Comparison of ENCODE assay signal across 8 cellular contexts in genomic region chr7:100852048-100852872, GRCh38. TPM values are rescaled to one million over a fixed set of nuclear protein-coding genes. Genes with fewer than 3 reads are reported as not detected.
DNase-seq lines count a peak whose midpoint lies in the region; ATAC-seq and TF ChIP-seq lines count a peak whose summit lies in the region.

TSS of gene SLC12A9 (plus strand) at chr7:100852713. CDS start at chr7:100854198, 1,485 bp downstream.

- DNase-seq in Caco-2 (peak; percentile 93 to 95), HuH-7.5 (ENCODE audit: low spot score) (peak; percentile 97), OCI-LY7 (ENCODE audit: low spot score) (peak; percentile 90), activated T-cell treated with anti-CD3 and anti-CD28 coated beads for 1 hour (ENCODE audit: low read depth) (peak; percentile 77), epithelial cell of esophagus (ENCODE audit: low read depth) (peak; percentile 93)
- DNase-seq in stimulated activated CD8-positive, alpha-beta memory T cell treated with anti-CD3 and anti-CD28 coated beads, Interleukin-2, amount 100 ng/mL, for 48 hours (ENCODE audit: low read depth in 2 of 2) = peak; percentile 85 to 88

- H3K27me3 ChIP-seq in Caco-2 (replicated peaks; ENCODE audit: control insufficient read depth, insufficient read depth, low read length) = no peaks in the 10 kb centered on the region
- H3K27me3 ChIP-seq in mononuclear cell (ENCODE audit: insufficient read depth, low read length) = no peaks in the 10 kb centered on the region

- H3K4me3 ChIP-seq in Caco-2 (ENCODE audit: low read depth, low read length) (peak within 1 kb of the TSS; percentile 74), OCI-LY7 (ENCODE audit: low read depth, low read length, poor library complexity, severe bottlenecking) (peak within 1 kb of the TSS; percentile 85), epithelial cell of esophagus (ENCODE audit: low read length) (peak within 1 kb of the TSS; percentile 78), mononuclear cell (ENCODE audit: low read length) (peak within 1 kb of the TSS; percentile 67)

- peaks cover 4% of the 10 kb centered on the region for H3K9me3 Mint-ChIP-seq in Caco-2 (ENCODE audit: unreplicated experiment)

- H3K27me3 Mint-ChIP-seq in Caco-2 (ENCODE audit: insufficient read depth, unreplicated experiment) = no peaks in the 10 kb centered on the region

- peaks cover 7% of the 10 kb centered on the region; the same call in 1 of the 2 replicates for H3K79me2 ChIP-seq in OCI-LY7 (ENCODE audit: insufficient read depth, low read depth, low read length)

- peak within 1 kb of the TSS; percentile 79 for H3K4me3 Mint-ChIP-seq in Caco-2 (ENCODE audit: unreplicated experiment)

- peak within 1 kb of the TSS; percentile 100 for H3K4me2 ChIP-seq in OCI-LY7 (ENCODE audit: low read length)

- peaks cover 15% of the 10 kb centered on the region for H3K4me1 Mint-ChIP-seq in Caco-2 (ENCODE audit: low read depth, unreplicated experiment)

- ATAC-seq in GM21390 (IDR thresholded peaks at IDR 0.05; ENCODE audit: unreplicated experiment) = peak; percentile 92

- no peaks in the 10 kb centered on the region for H3K9me2 ChIP-seq in OCI-LY7 (ENCODE audit: insufficient read depth, low read length)

- H3K36me3 Mint-ChIP-seq in Caco-2 (ENCODE audit: insufficient read depth, unreplicated experiment) = peaks cover 40% of the 10 kb centered on the region

- peak; percentile 89 to 97 for TF ChIP-seq CTCF in Caco-2 (IDR thresholded peaks at IDR 0.05; ENCODE audit: insufficient read depth in 1 of 2, low read depth in 1 of 2, low read length in 1 of 2, severe bottlenecking in 1 of 2, unreplicated experiment in 1 of 2)
- peak; percentile 95 for TF ChIP-seq CTCF in OCI-LY7 (conservative IDR thresholded peaks at IDR 0.05; ENCODE audit: low read length)
- TF ChIP-seq CTCF in epithelial cell of esophagus (IDR thresholded peaks at IDR 0.05; ENCODE audit: insufficient read depth, low read depth, low read length, missing control alignments) = peak; percentile 87

- H3K27ac ChIP-seq in OCI-LY7 (ENCODE audit: low read depth, low read length, poor library complexity, severe bottlenecking) = peak within 1 kb of the TSS; percentile 45

- H3K9me3 ChIP-seq in Caco-2 (no peaks in the 10 kb centered on the region), OCI-LY7 (ENCODE audit: low read length) (no peaks in the 10 kb centered on the region), mononuclear cell (ENCODE audit: low read depth, low read length) (no peaks in the 10 kb centered on the region)

- H4K20me1 ChIP-seq in OCI-LY7 (ENCODE audit: insufficient read depth, low read length) = no peaks in the 10 kb centered on the region

- CTCF ChIA-PET in Caco-2 (lab: Charles Lee) = interaction anchor here (0.5 to 3.0 kb wide), 27 partner anchors 9 to 884 kb away, joined by 3 to 66 read pairs (median 4); partner anchors contain the start of genes EPHB4, MOSPD3, POP7 and SRRT
- CTCF ChIA-PET in OCI-LY7 (lab: Charles Lee; ENCODE audit: unreplicated experiment) = interaction anchor here (0.8 to 1.9 kb wide), 4 partner anchors 37 to 146 kb away, joined by 3 to 5 read pairs (median 5); partner anchors contain the start of genes POP7 and UFSP1

- intact Hi-C loops in Caco-2 (cut with micrococcal nuclease; ENCODE audit: unreplicated experiment) = loop anchor here (1.0 to 2.0 kb wide), 7 partner anchors 15 to 265 kb away; partner anchors contain the start of genes EPHB4, FBXO24, LRCH4 and UFSP1
- intact Hi-C loops in OCI-LY7 (cut with micrococcal nuclease; ENCODE audit: unreplicated experiment) = loop anchor here (1.0 to 5.0 kb wide), 4 partner anchors 37 to 147 kb away; partner anchors contain the start of genes EPO and UFSP1

- peaks cover 9% of the 10 kb centered on the region for H3K4me1 ChIP-seq in Caco-2
- H3K4me1 ChIP-seq in OCI-LY7 (ENCODE audit: insufficient read depth, low read length, poor library complexity, severe bottlenecking) = peaks cover 15% of the 10 kb centered on the region
- H3K4me1 ChIP-seq in mononuclear cell (ENCODE audit: insufficient read depth, low read length) = peaks cover 29% of the 10 kb centered on the region

- POLR2A ChIA-PET in Caco-2 (lab: Charles Lee) (interaction anchor here (0.6 to 1.4 kb wide), 11 partner anchors 20 to 350 kb away, joined by 3 to 14 read pairs (median 4); partner anchors contain the start of genes EPHB4, FBXO24, POP7 and SRRT), OCI-LY7 (lab: Charles Lee) (interaction anchor here (0.6 to 1.1 kb wide), 9 partner anchors 10 to 665 kb away, joined by 3 to 10 read pairs (median 3); partner anchors contain the start of genes POP7, SRRT and UFSP1)

- H3K27ac Mint-ChIP-seq in Caco-2 (ENCODE audit: unreplicated experiment) = peak within 1 kb of the TSS; percentile 66

- BruUV-seq in Caco-2 (replicated peaks; lab: Mats Ljungman, UMichigan) = TSS peak; percentile 90
- BruUV-seq in OCI-LY7 (replicated peaks; lab: Mats Ljungman, UMichigan) = TSS peak; percentile 62

- H2AFZ ChIP-seq in OCI-LY7 (ENCODE audit: low read length) = peak within 1 kb of the TSS; percentile 80

- H3K36me3 ChIP-seq in Caco-2 (ENCODE audit: control insufficient read depth, insufficient read depth, low read length) = no peaks in the 10 kb centered on the region; the same call in 1 of the 2 replicates
- no peaks in the 10 kb centered on the region for H3K36me3 ChIP-seq in OCI-LY7 (ENCODE audit: insufficient read depth, low read length)

RNA-seq across cellular contexts. Expression of gene SLC12A9, which starts in this region (rescaled TPM):
- total RNA-seq in Caco-2 (2022) = 59.0 and 60.7 TPM in 2 replicates
- total RNA-seq in OCI-LY7 (2014; rRNA removed; shearing (Covaris generic)) = 15.7 and 17.0 TPM in 2 replicates
- 21.1 and 25.6 TPM in 2 replicates for total RNA-seq in OCI-LY7 (2022)
- total RNA-seq in mononuclear cell = 22.6 TPM

Comparison
In these comparisons a context has a peak if more than half of its experiments do, and no peak if none do; other contexts are left out.
1. Peak in every context shown above with its lines: DNase-seq, ATAC-seq, H3K4me3 ChIP-seq and H3K27ac ChIP-seq.